26 cellular contexts compared by ENCODE assay signal in genomic region chr4:5101571-5101970, GRCh38. TPM values are rescaled to one million over a fixed set of nuclear protein-coding genes. Genes with fewer than 3 reads are reported as not detected.
"Had no signal": no experiment of that assay in that cellular context is flagged by ENCODE, and none has a peak within 500 bp of the region (broad histone marks: within the 10 kb centered on the region; RNA-seq: fewer than 3 reads in every experiment).

No MANE protein-coding gene starts in this region.

- H3K4me3 Mint-ChIP-seq: activated CD4-positive, alpha-beta T cell treated with anti-CD3 and anti-CD28 coated beads for 36 hours; activated CD8-positive, alpha-beta T cell treated with anti-CD3 and anti-CD28 coated beads, Interleukin-2, amount 10 ng/mL, durations not matched to agents 7 days and 5 days; activated naive CD8-positive, alpha-beta T cell treated with anti-CD3 and anti-CD28 coated beads, Interleukin-2, amount 50 U/mL, for 24 hours; brain; central memory CD8-positive, alpha-beta T cell had no signal

- H3K27ac Mint-ChIP-seq: activated CD4-positive, alpha-beta T cell treated with anti-CD3 and anti-CD28 coated beads for 36 hours; activated CD8-positive, alpha-beta T cell treated with anti-CD3 and anti-CD28 coated beads, Interleukin-2, amount 10 ng/mL, durations not matched to agents 7 days and 5 days; activated naive CD4-positive, alpha-beta T cell treated with anti-CD3 and anti-CD28 coated beads, Interleukin-2, amount 50 U/mL, for 72 hours; activated naive CD8-positive, alpha-beta T cell treated with anti-CD3 and anti-CD28 coated beads, Interleukin-2, amount 50 U/mL, for 24 hours had no signal

- H3K9me3 Mint-ChIP-seq: brain had no signal

- H3K36me3 Mint-ChIP-seq: activated naive CD4-positive, alpha-beta T cell treated with anti-CD3 and anti-CD28 coated beads, Interleukin-2, amount 50 U/mL, for 72 hours; brain had no signal

- ATAC-seq: activated CD4-positive, alpha-beta T cell treated with anti-CD3 and anti-CD28 coated beads for 36 hours; activated CD8-positive, alpha-beta T cell treated with anti-CD3 and anti-CD28 coated beads, Interleukin-2, amount 10 ng/mL, durations not matched to agents 7 days and 5 days; activated naive CD4-positive, alpha-beta T cell treated with anti-CD3 and anti-CD28 coated beads, Interleukin-2, amount 50 U/mL, for 72 hours; activated naive CD8-positive, alpha-beta T cell treated with anti-CD3 and anti-CD28 coated beads, Interleukin-2, amount 50 U/mL, for 24 hours; Right ventricle myocardium inferior had no signal

- H3K4me1 Mint-ChIP-seq: activated CD4-positive, alpha-beta T cell treated with anti-CD3 and anti-CD28 coated beads for 36 hours; activated naive CD8-positive, alpha-beta T cell treated with anti-CD3 and anti-CD28 coated beads, Interleukin-2, amount 50 U/mL, for 24 hours; brain; central memory CD8-positive, alpha-beta T cell had no signal

- H3K27me3 Mint-ChIP-seq: activated naive CD8-positive, alpha-beta T cell treated with anti-CD3 and anti-CD28 coated beads, Interleukin-2, amount 50 U/mL, for 24 hours had no signal

- DNase-seq: activated CD4-positive, alpha-beta T cell treated with anti-CD3 and anti-CD28 coated beads for 36 hours; activated CD4-positive, alpha-beta T cell treated with anti-CD3 and anti-CD28 coated beads, Interleukin-2, amount 50 U/mL, for 1 hour; activated CD8-positive, alpha-beta memory T cell treated with anti-CD3 and anti-CD28 coated beads, Interleukin-2, amount 50 U/mL, for 48 hours; activated CD8-positive, alpha-beta T cell treated with anti-CD3 and anti-CD28 coated beads, Interleukin-2, amount 10 ng/mL, durations not matched to agents 7 days and 5 days; activated naive CD4-positive, alpha-beta T cell treated with Interleukin-2 at 50 U/mL for 16 hours; activated naive CD8-positive, alpha-beta T cell treated with anti-CD3 and anti-CD28 coated beads, Interleukin-2, amount 50 U/mL, for 24 hours; activated T-cell treated with anti-CD3 and anti-CD28 coated beads, Interleukin-2, amount 50 U/mL, for 1 hour; amniotic stem cell; NCI-H1092; NCI-H1417; NCI-H2029; NCI-H2107; NCI-H2171 treated with DMSO at 0.1 percent for 48 hours; NCI-H226; NCI-H82; RPMI8226; SK-N-SH; T-helper 1 cell; WERI-Rb-1 had no signal

RNA-seq across cellular contexts. Expression of gene STK32B, which starts 50.3 kb away (rescaled TPM):
- total RNA-seq: activated CD4-positive, alpha-beta T cell treated with anti-CD3 and anti-CD28 coated beads for 36 hours; activated CD8-positive, alpha-beta T cell treated with anti-CD3 and anti-CD28 coated beads, Interleukin-2, amount 10 ng/mL, durations not matched to agents 7 days and 5 days; activated naive CD4-positive, alpha-beta T cell treated with anti-CD3 and anti-CD28 coated beads, Interleukin-2, amount 50 U/mL, for 72 hours; MCF 10A; OCI-LY7; T-helper 2 cell treated with Interferon-gamma antibody and Interleukin-4, amounts not matched to agents 100 ng/mL and 5 ng/mL, for 36 hours had no signal
